Comparison of ENCODE assay signal across 19 cellular contexts in the genomic region with DNA sequence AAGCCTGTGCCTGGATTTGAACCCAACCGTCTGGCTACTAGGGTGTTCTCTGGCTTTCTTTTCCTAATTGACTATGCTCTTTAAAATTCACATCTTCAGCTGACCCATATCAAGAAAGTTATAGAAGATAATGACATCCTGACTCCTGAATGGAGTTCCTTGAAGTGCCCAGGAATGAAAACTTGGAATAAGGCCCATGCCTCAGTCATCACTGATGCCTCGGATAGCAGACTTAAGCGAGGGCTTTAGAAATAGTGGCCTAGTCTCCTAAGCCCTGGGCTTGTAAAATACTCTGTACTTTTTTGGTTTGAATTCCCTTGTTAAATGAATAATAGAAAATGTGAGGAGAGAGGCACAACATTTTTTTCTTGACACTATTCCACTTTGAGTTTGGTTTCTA. TPM values are rescaled to one million over a fixed set of nuclear protein-coding genes. Genes with fewer than 3 reads are reported as not detected.
DNase-seq lines count a peak whose midpoint lies in the region; ATAC-seq and TF ChIP-seq lines count a peak whose summit lies in the region.
"Had no signal": no experiment of that assay in that cellular context is flagged by ENCODE, and none has a peak within 500 bp of the region (broad histone marks: within the 10 kb centered on the region; RNA-seq: fewer than 3 reads in every experiment).

No MANE protein-coding gene starts in this region.

- H3K4me3 ChIP-seq in mammary epithelial cell (replicated peaks in 1 of 3; ENCODE audit: insufficient read depth in 1 of 3, low read depth in 2 of 3, low read length in 3 of 3) = no peak overlapping the region
- H3K4me3 ChIP-seq in fibroblast of villous mesenchyme (ENCODE audit: low read depth, low read length) = no peak overlapping the region
- H3K4me3 ChIP-seq in mesendoderm (ENCODE audit: low read length) = no peak overlapping the region
- H3K4me3 ChIP-seq: neural progenitor cell, suprapubic skin had no signal

- H3K36me3 ChIP-seq in mammary epithelial cell (ENCODE audit: insufficient read depth, low read length) = no peaks in the 10 kb centered on the region
- no peaks in the 10 kb centered on the region for H3K36me3 ChIP-seq in mesendoderm (ENCODE audit: control insufficient read depth, insufficient read depth, low read length)
- H3K36me3 ChIP-seq: neural progenitor cell, suprapubic skin had no signal

- H3K9me3 Mint-ChIP-seq in MCF 10A (ENCODE audit: unreplicated experiment) = no peaks in the 10 kb centered on the region
- H3K9me3 Mint-ChIP-seq in activated CD8-positive, alpha-beta T cell treated with anti-CD3 and anti-CD28 coated beads, Interleukin-2, amount 10 ng/mL, durations not matched to agents 7 days and 5 days (ENCODE audit: insufficient read depth) = no peaks in the 10 kb centered on the region
- H3K9me3 Mint-ChIP-seq in stimulated activated naive CD8-positive, alpha-beta T cell treated with anti-CD3 and anti-CD28 coated beads, Interleukin-15, amount 100 ng/mL, for 72 hours = no peaks in the 10 kb centered on the region
- H3K9me3 Mint-ChIP-seq: activated naive CD4-positive, alpha-beta T cell treated with anti-CD3 and anti-CD28 coated beads, Interleukin-2, amount 50 U/mL, for 72 hours; HFFc6; neural progenitor cell had no signal

- CTCF ChIA-PET in MCF 10A (lab: Yijun Ruan, JAX) (no interaction called here), mammary epithelial cell (lab: Charles Lee; ENCODE audit: low non-redundant PET) (no interaction called here)
- CTCF ChIA-PET in activated CD8-positive, alpha-beta T cell treated with anti-CD3 and anti-CD28 coated beads, Interleukin-2, amount 10 ng/mL, durations not matched to agents 7 days and 5 days (lab: Charles Lee) = no interaction called here

- no peaks in the 10 kb centered on the region for H3K36me3 Mint-ChIP-seq in MCF 10A (ENCODE audit: insufficient read depth, unreplicated experiment)
- H3K36me3 Mint-ChIP-seq in activated CD8-positive, alpha-beta T cell treated with anti-CD3 and anti-CD28 coated beads, Interleukin-2, amount 10 ng/mL, durations not matched to agents 7 days and 5 days (ENCODE audit: low read depth) = peaks cover 66% of the 10 kb centered on the region

- H3K9ac ChIP-seq in mammary epithelial cell (ENCODE audit: insufficient read depth, low read length) (no peak overlapping the region), mesendoderm (ENCODE audit: low read length) (no peak overlapping the region)
- H3K9ac ChIP-seq: neural progenitor cell had no signal

- no peak overlapping the region for H3K4ac ChIP-seq in mesendoderm (ENCODE audit: low read depth, low read length)

- no peaks in the 10 kb centered on the region for H3K9me3 ChIP-seq in mammary epithelial cell (replicated peaks; ENCODE audit: insufficient read depth, low read length)
- H3K9me3 ChIP-seq: suprapubic skin had no signal

- no TSS peak for BruUV-seq in MCF 10A (replicated peaks; lab: Mats Ljungman, UMichigan)
- BruUV-seq in mammary epithelial cell (replicated peaks; lab: Mats Ljungman, UMichigan) = no TSS peak

- no peaks in the 10 kb centered on the region for H3K27me3 Mint-ChIP-seq in MCF 10A (ENCODE audit: insufficient read depth, unreplicated experiment)
- H3K27me3 Mint-ChIP-seq in activated CD8-positive, alpha-beta T cell treated with anti-CD3 and anti-CD28 coated beads, Interleukin-2, amount 10 ng/mL, durations not matched to agents 7 days and 5 days (ENCODE audit: low read depth) = no peaks in the 10 kb centered on the region
- H3K27me3 Mint-ChIP-seq in stimulated activated naive CD8-positive, alpha-beta T cell treated with anti-CD3 and anti-CD28 coated beads, Interleukin-15, amount 100 ng/mL, for 72 hours = no peaks in the 10 kb centered on the region

- H2AK5ac ChIP-seq in mesendoderm (ENCODE audit: low read length) = no peak overlapping the region

- POLR2A ChIA-PET in MCF 10A (lab: Yijun Ruan, JAX) = no interaction called here
- POLR2A ChIA-PET in activated CD8-positive, alpha-beta T cell treated with anti-CD3 and anti-CD28 coated beads, Interleukin-2, amount 10 ng/mL, durations not matched to agents 7 days and 5 days (lab: Charles Lee) = interaction anchor here (1.5 kb wide), 1 partner anchor 22 kb away, joined by 5 read pairs; no protein-coding TSS in a partner anchor

- dilution Hi-C loops in mammary epithelial cell (cut with HindIII; ENCODE audit: low sequenced_read_pairs) = loop anchor here (5.0 kb wide), 1 partner anchor 87 kb away; no protein-coding TSS in a partner anchor

- H3K4me1 ChIP-seq in mammary epithelial cell (ENCODE audit: insufficient read depth, low read length) (no peaks in the 10 kb centered on the region), mesendoderm (ENCODE audit: control insufficient read depth, low read depth, low read length) (no peaks in the 10 kb centered on the region)
- H3K4me1 ChIP-seq: suprapubic skin had no signal

- no peak overlapping the region for H2BK15ac ChIP-seq in mesendoderm (replicated peaks; ENCODE audit: low read depth)

- H3K79me1 ChIP-seq in mesendoderm (ENCODE audit: low read length) = no peaks in the 10 kb centered on the region

- H4K8ac ChIP-seq in mesendoderm (ENCODE audit: low read depth, low read length) = no peak overlapping the region

- TF ChIP-seq CTCF in MCF 10A (IDR thresholded peaks at IDR 0.05; ENCODE audit: unreplicated experiment) (no peak), mammary epithelial cell (conservative IDR thresholded peaks at IDR 0.05 in 1 of 2, IDR thresholded peaks at IDR 0.05 in 1 of 2; ENCODE audit: extremely low read depth in 1 of 2, insufficient read depth in 1 of 2, low read depth in 1 of 2, low read length in 2 of 2) (no peak), fibroblast of villous mesenchyme (IDR thresholded peaks at IDR 0.05; ENCODE audit: insufficient read depth, low read depth, low read length) (no peak)

- no peak overlapping the region for H3K4me2 ChIP-seq in mammary epithelial cell (ENCODE audit: insufficient read depth, low read depth, low read length)
- H3K4me2 ChIP-seq in mesendoderm (ENCODE audit: low read length) = no peak overlapping the region
- H3K4me2 ChIP-seq: neural progenitor cell had no signal

- no peak overlapping the region for H3K4me3 Mint-ChIP-seq in MCF 10A (ENCODE audit: unreplicated experiment)
- no peak overlapping the region for H3K4me3 Mint-ChIP-seq in activated CD8-positive, alpha-beta T cell treated with anti-CD3 and anti-CD28 coated beads, Interleukin-2, amount 10 ng/mL, durations not matched to agents 7 days and 5 days
- peak overlapping the region; percentile 24 to 46 for H3K4me3 Mint-ChIP-seq in stimulated activated naive CD8-positive, alpha-beta T cell treated with anti-CD3 and anti-CD28 coated beads, Interleukin-15, amount 100 ng/mL, for 72 hours
- H3K4me3 Mint-ChIP-seq: neural progenitor cell had no signal

- no peaks in the 10 kb centered on the region for H4K20me1 ChIP-seq in mammary epithelial cell (ENCODE audit: insufficient read depth, low read length)

- ATAC-seq in activated CD8-positive, alpha-beta T cell treated with anti-CD3 and anti-CD28 coated beads, Interleukin-2, amount 10 ng/mL, durations not matched to agents 7 days and 5 days = no peak
- no peak for ATAC-seq in stimulated activated naive CD8-positive, alpha-beta T cell treated with anti-CD3 and anti-CD28 coated beads, Interleukin-15, amount 100 ng/mL, for 72 hours
- ATAC-seq: activated naive CD4-positive, alpha-beta T cell treated with anti-CD3 and anti-CD28 coated beads, Interleukin-2, amount 50 U/mL, for 72 hours had no signal

- H2BK120ac ChIP-seq in mesendoderm (ENCODE audit: low read depth, low read length) = no peak overlapping the region

- no peak overlapping the region for H3K56ac ChIP-seq in mesendoderm (ENCODE audit: low read length)

- no peak overlapping the region for H4K5ac ChIP-seq in mesendoderm (ENCODE audit: low read length)

- no peaks in the 10 kb centered on the region for H3K4me1 Mint-ChIP-seq in MCF 10A (ENCODE audit: insufficient read depth, unreplicated experiment)
- H3K4me1 Mint-ChIP-seq in activated CD8-positive, alpha-beta T cell treated with anti-CD3 and anti-CD28 coated beads, Interleukin-2, amount 10 ng/mL, durations not matched to agents 7 days and 5 days (ENCODE audit: low read depth) = peaks cover 91% of the 10 kb centered on the region
- peaks cover 85% of the 10 kb centered on the region for H3K4me1 Mint-ChIP-seq in stimulated activated naive CD8-positive, alpha-beta T cell treated with anti-CD3 and anti-CD28 coated beads, Interleukin-15, amount 100 ng/mL, for 72 hours

- peak overlapping the region; percentile 14 for H3K27ac Mint-ChIP-seq in MCF 10A (ENCODE audit: low read depth, unreplicated experiment)
- H3K27ac Mint-ChIP-seq in activated CD8-positive, alpha-beta T cell treated with anti-CD3 and anti-CD28 coated beads, Interleukin-2, amount 10 ng/mL, durations not matched to agents 7 days and 5 days = peak overlapping the region; percentile 8
- H3K27ac Mint-ChIP-seq in stimulated activated naive CD8-positive, alpha-beta T cell treated with anti-CD3 and anti-CD28 coated beads, Interleukin-15, amount 100 ng/mL, for 72 hours = peak overlapping the region in 1 of 2 donors; percentile 71
- H3K27ac Mint-ChIP-seq: neural progenitor cell had no signal

- H3K27ac ChIP-seq in mammary epithelial cell (ENCODE audit: insufficient read depth, low read depth, low read length) (no peak overlapping the region), mesendoderm (ENCODE audit: low read depth, low read length) (no peak overlapping the region)
- H3K27ac ChIP-seq: neural progenitor cell, VCaP had no signal

- H2BK5ac ChIP-seq in mesendoderm (ENCODE audit: low read length) = no peak overlapping the region

- H3K79me2 ChIP-seq in mammary epithelial cell (ENCODE audit: insufficient read depth, low read length) (peaks cover 73% of the 10 kb centered on the region), mesendoderm (ENCODE audit: control insufficient read depth, insufficient read depth, low read length) (no peaks in the 10 kb centered on the region)

- 93% methylated on average over 3 of the region's 3 CpGs for WGBS in mammary epithelial cell (ENCODE audit: low coverage, missing lambda C conversion rate)
- WGBS in mesendoderm (ENCODE audit: extremely low coverage, insufficient coverage, low lambda C conversion rate) = no CpG with 5 or more reads among the region's 3 CpGs

- intact Hi-C loops in MCF 10A (cut with micrococcal nuclease) (no loop called here), mammary epithelial cell (cut with micrococcal nuclease) (no loop called here)

- H3K27me3 ChIP-seq in mammary epithelial cell (ENCODE audit: insufficient read depth, low read length) (no peaks in the 10 kb centered on the region), mesendoderm (ENCODE audit: insufficient read depth, low read length, poor library complexity) (no peaks in the 10 kb centered on the region)
- H3K27me3 ChIP-seq: neural progenitor cell, suprapubic skin had no signal

- H2AFZ ChIP-seq in mammary epithelial cell (ENCODE audit: low read depth, low read length) = no peak overlapping the region
- H2AFZ ChIP-seq: neural progenitor cell had no signal

- in situ Hi-C loops in mammary epithelial cell (cut with MboI; ENCODE audit: low sequenced_read_pairs in 2 of 2) = no loop called here

- no peak overlapping the region for H3K18ac ChIP-seq in mesendoderm (ENCODE audit: low read length)

- DNase-seq in MCF 10A (ENCODE audit: unreplicated experiment) = no peak
- DNase-seq in mammary epithelial cell = no peak
- DNase-seq in activated CD8-positive, alpha-beta T cell treated with anti-CD3 and anti-CD28 coated beads, Interleukin-2, amount 10 ng/mL, durations not matched to agents 7 days and 5 days = no peak
- peak; percentile 33 for DNase-seq in fibroblast of villous mesenchyme (ENCODE audit: low read depth)
- DNase-seq in stimulated activated naive CD8-positive, alpha-beta T cell treated with anti-CD3 and anti-CD28 coated beads, Interleukin-15, amount 100 ng/mL, for 72 hours = no peak
- DNase-seq in NCI-H446 treated with DMSO at 0.1 percent for 48 hours (lab: John Stamatoyannopoulos, UW) = no peak
- DNase-seq in mesendoderm = no peak
- no peak for DNase-seq in NK-92 treated with Interleukin-12 subunit alpha and Interleukin-12 subunit beta, amount 100 ng/mL, for 24 hours (lab: John Stamatoyannopoulos, UW)
- DNase-seq: COR-L47, HFFc6, Karpas-422, mesenchymal stem cell, NCI-H1105 treated with DMSO at 0.1 percent for 48 hours, right cardiac atrium, RPMI8226 had no signal

- H3K23ac ChIP-seq in mesendoderm (ENCODE audit: low read length) = no peak overlapping the region

RNA-seq across cellular contexts. Expression of a gene that starts 39.0 kb away (rescaled TPM):
- total RNA-seq in MCF 10A (2022) (4.8 and 5.3 TPM in 2 replicates), mammary epithelial cell (10 to 100 TPM in 1 of 2 donors, 1 to 10 TPM in 1; 7.7 to 35.5 TPM), fibroblast of villous mesenchyme (3.5 and 8.2 TPM in 2 replicates)
- polyA plus RNA-seq in mammary epithelial cell = 30.3 TPM
- 64.5 TPM for polyA minus RNA-seq in mammary epithelial cell
- total RNA-seq in activated CD8-positive, alpha-beta T cell treated with anti-CD3 and anti-CD28 coated beads, Interleukin-2, amount 10 ng/mL, durations not matched to agents 7 days and 5 days = 10 to 100 TPM; 82.1 to 85.2 TPM
- 5.2 TPM for polyA plus RNA-seq in mesendoderm (2013, experiment 1 of 2)
- polyA plus RNA-seq in mesendoderm (2013, experiment 2 of 2) = 5.9 TPM

Comparison
In these comparisons a context has a peak if more than half of its experiments do, and no peak if none do; other contexts are left out.
1. H3K4me3 Mint-ChIP-seq: peak in stimulated activated naive CD8-positive, alpha-beta T cell treated with anti-CD3 and anti-CD28 coated beads, Interleukin-15, amount 100 ng/mL, for 72 hours (2 of 2); none in MCF 10A (single experiment) and activated CD8-positive, alpha-beta T cell treated with anti-CD3 and anti-CD28 coated beads, Interleukin-2, amount 10 ng/mL, durations not matched to agents 7 days and 5 days (single experiment).